8 cellular contexts compared by ENCODE assay signal in genomic region chr4:140523857-140524742, GRCh38. TPM values are rescaled to one million over a fixed set of nuclear protein-coding genes. Genes with fewer than 3 reads are reported as not detected.
DNase-seq lines count a peak whose midpoint lies in the region; ATAC-seq and TF ChIP-seq lines count a peak whose summit lies in the region.

ELMOD2 (plus strand) TSS chr4:140524168; CDS start chr4:140525429, 1,261 bp downstream.

- H3K9ac ChIP-seq in Karpas-422 (ENCODE audit: low read length) = peak within 1 kb of the TSS; percentile 85

- DNase-seq in Karpas-422 (peak; percentile 99), RKO (ENCODE audit: low spot score) (peak; percentile 97), fibroblast of gingiva (ENCODE audit: low read depth) (peak; percentile 97)
- DNase-seq in activated T-helper 1 cell treated with anti-CD3 and anti-CD28 coated beads, Interleukin-12 subunit alpha, Interleukin-12 subunit beta, Interleukin-2, Interleukin-4 antibody, amounts not matched to agents 30 ng/mL and 10 ng/mL and 1 ng/mL, durations not matched to agents 14 hours and 24 hours and 36 hours (ENCODE audit: low spot score) = peak; percentile 97
- peak; percentile 95 to 98 (median 97) for DNase-seq in naive thymus-derived CD4-positive, alpha-beta T cell
- DNase-seq in stimulated activated naive CD4-positive, alpha-beta T cell (lab: John Stamatoyannopoulos, UW) = peak; percentile 91 to 97 (median 95)

- H3K4me3 ChIP-seq in DOHH2 (ENCODE audit: low read length) (peak within 1 kb of the TSS; percentile 93), Karpas-422 (ENCODE audit: low read length) (peak within 1 kb of the TSS; percentile 90)
- peak within 1 kb of the TSS; percentile 70 for H3K4me3 ChIP-seq in naive thymus-derived CD4-positive, alpha-beta T cell (ENCODE audit: low read length)

- H3K9me3 ChIP-seq in DOHH2 (ENCODE audit: control insufficient read depth, insufficient read depth, low read length) (no peaks in the 10 kb centered on the region), Karpas-422 (ENCODE audit: low read length) (no peaks in the 10 kb centered on the region)
- no peaks in the 10 kb centered on the region for H3K9me3 ChIP-seq in naive thymus-derived CD4-positive, alpha-beta T cell (ENCODE audit: control insufficient read depth in 2 of 3, low read length in 3 of 3)

- TF ChIP-seq CTCF in DOHH2 (IDR thresholded peaks at IDR 0.05; ENCODE audit: low read depth, low read length, poor library complexity, severe bottlenecking) = peak; percentile 93

- peak; percentile 100 for ATAC-seq in GM21786 (IDR thresholded peaks at IDR 0.05; ENCODE audit: unreplicated experiment)
- peak; percentile 100 for ATAC-seq in naive thymus-derived CD4-positive, alpha-beta T cell

- peaks cover 19% of the 10 kb centered on the region for H3K4me1 Mint-ChIP-seq in activated T-helper 1 cell treated with anti-CD3 and anti-CD28 coated beads, Interleukin-12 subunit alpha, Interleukin-12 subunit beta, Interleukin-2, Interleukin-4 antibody, amounts not matched to agents 30 ng/mL and 10 ng/mL and 1 ng/mL, durations not matched to agents 14 hours and 24 hours and 36 hours (ENCODE audit: low read depth)
- H3K4me1 Mint-ChIP-seq in naive thymus-derived CD4-positive, alpha-beta T cell = peaks cover 8 to 39% (median 29%) of the 10 kb centered on the region in 7 donors

- H4K20me1 ChIP-seq in DOHH2 (ENCODE audit: control insufficient read depth, insufficient read depth, low read depth, low read length) (no peaks in the 10 kb centered on the region), Karpas-422 (ENCODE audit: insufficient read depth, low read depth, low read length) (no peaks in the 10 kb centered on the region)

- peaks cover 8% of the 10 kb centered on the region for H3K36me3 Mint-ChIP-seq in activated T-helper 1 cell treated with anti-CD3 and anti-CD28 coated beads, Interleukin-12 subunit alpha, Interleukin-12 subunit beta, Interleukin-2, Interleukin-4 antibody, amounts not matched to agents 30 ng/mL and 10 ng/mL and 1 ng/mL, durations not matched to agents 14 hours and 24 hours and 36 hours (ENCODE audit: low read depth)
- H3K36me3 Mint-ChIP-seq in naive thymus-derived CD4-positive, alpha-beta T cell = peaks cover 3 to 19% (median 13%) of the 10 kb centered on the region in 5 donors

- H3K79me2 ChIP-seq in DOHH2 (ENCODE audit: control insufficient read depth, low read length) (peaks cover 17% of the 10 kb centered on the region), Karpas-422 (ENCODE audit: low read length) (peaks cover 32% of the 10 kb centered on the region)

- H2AFZ ChIP-seq in Karpas-422 (ENCODE audit: low read length) = peak within 1 kb of the TSS; percentile 86

- H3K4me2 ChIP-seq in DOHH2 (ENCODE audit: low read length) = peak within 1 kb of the TSS; percentile 83
- H3K4me2 ChIP-seq in Karpas-422 (ENCODE audit: low read depth, low read length, poor library complexity, severe bottlenecking) = peak within 1 kb of the TSS; percentile 84

- H3K9me2 ChIP-seq in DOHH2 (replicated peaks; ENCODE audit: control insufficient read depth, low read length) = no peaks in the 10 kb centered on the region
- H3K9me2 ChIP-seq in Karpas-422 (replicated peaks; ENCODE audit: insufficient read depth, low read length) = 0 out of 2 replicates have a peak, but pooled peaks cover 5% of the 10 kb centered on the region

- CTCF ChIA-PET in naive thymus-derived CD4-positive, alpha-beta T cell (lab: Charles Lee) = interaction anchor here (0.6 to 1.0 kb wide), 2 partner anchors 151 to 1493 kb away, joined by 3 read pairs; partner anchors contain the start of gene SCOC

- H3K36me3 ChIP-seq in DOHH2 (ENCODE audit: control insufficient read depth, low read length) = peaks cover 27% of the 10 kb centered on the region
- H3K36me3 ChIP-seq in Karpas-422 (ENCODE audit: insufficient read depth, low read length) = peaks cover 20% of the 10 kb centered on the region
- H3K36me3 ChIP-seq in naive thymus-derived CD4-positive, alpha-beta T cell (ENCODE audit: control insufficient read depth in 2 of 3, insufficient read depth in 3 of 3, low read length in 3 of 3) = peaks cover 0 to 4% (median 3%) of the 10 kb centered on the region in 3 experiments

- POLR2A ChIA-PET in naive thymus-derived CD4-positive, alpha-beta T cell (lab: Charles Lee) = interaction anchor here (0.5 to 1.3 kb wide), 4 partner anchors 151 to 1340 kb away, joined by 3 to 8 read pairs (median 4); partner anchors contain the start of genes MAML3, NAA15 and SCOC

- H3F3A ChIP-seq in DOHH2 (ENCODE audit: control insufficient read depth, insufficient read depth) = no peaks in the 10 kb centered on the region

- intact Hi-C loops in activated T-helper 1 cell treated with anti-CD3 and anti-CD28 coated beads, Interleukin-12 subunit alpha, Interleukin-12 subunit beta, Interleukin-2, Interleukin-4 antibody, amounts not matched to agents 30 ng/mL and 10 ng/mL and 1 ng/mL, durations not matched to agents 14 hours and 24 hours and 36 hours (cut with micrococcal nuclease) = loop anchor here (1.0 to 5.0 kb wide), 12 partner anchors 32 to 1509 kb away; partner anchors contain the start of genes MAML3, NOCT, RAB33B and SCOC
- intact Hi-C loops in naive thymus-derived CD4-positive, alpha-beta T cell (cut with micrococcal nuclease) = loop anchor here (1.0 to 10.0 kb wide), 23 partner anchors 32 to 1509 kb away; partner anchors contain the start of genes ELF2 (in 2 of the 2), NAA15 (in 2 of the 2), NOCT (in 2 of the 2) and SCOC (in 2 of the 2)

- peaks cover 19% of the 10 kb centered on the region for H3K4me1 ChIP-seq in DOHH2 (ENCODE audit: control insufficient read depth, low read length)
- peaks cover 18% of the 10 kb centered on the region for H3K4me1 ChIP-seq in Karpas-422 (ENCODE audit: low read length)
- H3K4me1 ChIP-seq in naive thymus-derived CD4-positive, alpha-beta T cell (ENCODE audit: control insufficient read depth in 2 of 2, insufficient read depth in 2 of 2, low read length in 2 of 2) = peaks cover 12 to 18% of the 10 kb centered on the region in 2 donors

- H3K4me3 Mint-ChIP-seq in activated T-helper 1 cell treated with anti-CD3 and anti-CD28 coated beads, Interleukin-12 subunit alpha, Interleukin-12 subunit beta, Interleukin-2, Interleukin-4 antibody, amounts not matched to agents 30 ng/mL and 10 ng/mL and 1 ng/mL, durations not matched to agents 14 hours and 24 hours and 36 hours = peak within 1 kb of the TSS; percentile 88
- H3K4me3 Mint-ChIP-seq in naive thymus-derived CD4-positive, alpha-beta T cell = peak within 1 kb of the TSS; percentile 78 to 95 (median 88)

- no peaks in the 10 kb centered on the region for H3K27me3 Mint-ChIP-seq in activated T-helper 1 cell treated with anti-CD3 and anti-CD28 coated beads, Interleukin-12 subunit alpha, Interleukin-12 subunit beta, Interleukin-2, Interleukin-4 antibody, amounts not matched to agents 30 ng/mL and 10 ng/mL and 1 ng/mL, durations not matched to agents 14 hours and 24 hours and 36 hours (ENCODE audit: insufficient read depth)
- peaks cover 0 to 3% (median 0%) of the 10 kb centered on the region in 5 donors for H3K27me3 Mint-ChIP-seq in naive thymus-derived CD4-positive, alpha-beta T cell

- no peaks in the 10 kb centered on the region for H3K27me3 ChIP-seq in DOHH2 (ENCODE audit: control insufficient read depth, low read length)
- no peaks in the 10 kb centered on the region for H3K27me3 ChIP-seq in Karpas-422 (ENCODE audit: low read length)
- H3K27me3 ChIP-seq in naive thymus-derived CD4-positive, alpha-beta T cell (ENCODE audit: control insufficient read depth in 2 of 2, insufficient read depth in 2 of 2, low read length in 2 of 2) = no peaks in the 10 kb centered on the region

- peak within 1 kb of the TSS; percentile 55 for H3K27ac Mint-ChIP-seq in activated T-helper 1 cell treated with anti-CD3 and anti-CD28 coated beads, Interleukin-12 subunit alpha, Interleukin-12 subunit beta, Interleukin-2, Interleukin-4 antibody, amounts not matched to agents 30 ng/mL and 10 ng/mL and 1 ng/mL, durations not matched to agents 14 hours and 24 hours and 36 hours
- peak within 1 kb of the TSS; percentile 78 to 93 (median 86) for H3K27ac Mint-ChIP-seq in naive thymus-derived CD4-positive, alpha-beta T cell

- peak within 1 kb of the TSS; percentile 62 for H3K27ac ChIP-seq in DOHH2 (ENCODE audit: low read depth, low read length)
- H3K27ac ChIP-seq in Karpas-422 (ENCODE audit: low read length) = peak within 1 kb of the TSS; percentile 46; the same call in 1 of the 2 replicates
- H3K27ac ChIP-seq in naive thymus-derived CD4-positive, alpha-beta T cell (ENCODE audit: low read depth, low read length) = peak within 1 kb of the TSS; percentile 71

- peaks cover 5% of the 10 kb centered on the region for H3K9me3 Mint-ChIP-seq in activated T-helper 1 cell treated with anti-CD3 and anti-CD28 coated beads, Interleukin-12 subunit alpha, Interleukin-12 subunit beta, Interleukin-2, Interleukin-4 antibody, amounts not matched to agents 30 ng/mL and 10 ng/mL and 1 ng/mL, durations not matched to agents 14 hours and 24 hours and 36 hours
- H3K9me3 Mint-ChIP-seq in naive thymus-derived CD4-positive, alpha-beta T cell = no peaks in the 10 kb centered on the region

RNA-seq across cellular contexts. Expression of gene ELMOD2, which starts in this region (rescaled TPM):
- 23.0 and 27.8 TPM in 2 replicates for total RNA-seq in Karpas-422 (2014; rRNA removed; shearing (Covaris generic); ENCODE audit: low replicate concordance)
- 10.8 and 15.7 TPM in 2 replicates for total RNA-seq in activated T-helper 1 cell treated with anti-CD3 and anti-CD28 coated beads, Interleukin-12 subunit alpha, Interleukin-12 subunit beta, Interleukin-2, Interleukin-4 antibody, amounts not matched to agents 30 ng/mL and 10 ng/mL and 1 ng/mL, durations not matched to agents 14 hours and 24 hours and 36 hours
- 10 to 100 TPM; 12.8 to 29.2 (median 17.7) TPM for total RNA-seq in naive thymus-derived CD4-positive, alpha-beta T cell
- polyA plus RNA-seq in naive thymus-derived CD4-positive, alpha-beta T cell = 10 to 100 TPM in 1 of 2 donors, 1 to 10 TPM in 1; 6.7 to 10.6 TPM

Comparison
In these comparisons a context has a peak if more than half of its experiments do, and no peak if none do; other contexts are left out.
1. Peak in every context shown above with its lines: DNase-seq, ATAC-seq, H3K4me3 ChIP-seq and H3K27ac ChIP-seq.